In the genomic region with DNA sequence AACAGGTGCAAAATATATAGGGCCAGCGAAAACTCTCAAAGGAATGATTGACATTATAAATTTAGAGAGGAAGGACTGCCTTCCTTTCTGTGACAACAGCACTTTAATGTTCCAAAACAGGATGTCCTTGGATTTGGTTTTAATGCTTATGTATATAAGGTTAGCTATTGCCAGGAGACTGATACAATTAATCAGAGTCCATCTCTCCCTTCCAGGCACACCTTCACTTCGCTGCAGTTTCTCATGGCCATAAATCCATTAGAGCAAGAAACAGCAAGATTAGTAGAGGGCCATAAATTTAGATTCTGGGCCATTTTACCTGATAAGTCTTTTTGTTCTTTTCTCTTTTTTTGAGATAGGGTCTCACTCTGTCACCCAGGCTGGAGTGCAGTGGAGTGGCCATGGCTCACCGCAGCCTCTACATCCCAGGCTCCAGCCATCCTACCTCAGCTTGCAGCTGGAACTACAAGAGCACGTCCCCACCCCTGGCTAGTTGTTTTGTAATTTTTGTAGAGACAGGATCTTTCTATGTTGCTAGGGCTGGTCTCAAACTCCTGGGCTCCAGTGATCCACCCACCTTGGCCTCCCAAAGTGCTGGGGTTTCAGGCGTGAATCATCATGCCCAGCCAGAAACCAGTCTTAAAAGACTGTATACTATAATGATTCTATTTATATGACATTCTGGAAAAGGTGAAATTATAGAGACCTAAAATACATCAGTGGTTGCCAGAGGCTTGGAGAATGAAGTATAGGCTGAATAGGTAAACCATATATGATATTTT, we compare ENCODE assay signal across 16 cellular contexts. TPM values are rescaled to one million over a fixed set of nuclear protein-coding genes. Genes with fewer than 3 reads are reported as not detected.
DNase-seq lines count a peak whose midpoint lies in the region; ATAC-seq and TF ChIP-seq lines count a peak whose summit lies in the region.
"Had no signal": no experiment of that assay in that cellular context is flagged by ENCODE, and none has a peak within 500 bp of the region (broad histone marks: within the 10 kb centered on the region; RNA-seq: fewer than 3 reads in every experiment).

No MANE protein-coding gene starts in this region.

- no peaks in the 10 kb centered on the region for H3K36me3 Mint-ChIP-seq in T-helper 17 cell (ENCODE audit: low read depth)
- no peaks in the 10 kb centered on the region for H3K36me3 Mint-ChIP-seq in CD8-positive, alpha-beta T cell
- no peaks in the 10 kb centered on the region for H3K36me3 Mint-ChIP-seq in glutamatergic neuron (ENCODE audit: unreplicated experiment)

- no peaks in the 10 kb centered on the region for H3K36me3 ChIP-seq in CD8-positive, alpha-beta T cell (ENCODE audit: insufficient read depth, low read length)
- H3K36me3 ChIP-seq: upper lobe of left lung had no signal

- H3K4me3 ChIP-seq in CD8-positive, alpha-beta T cell (ENCODE audit: low read depth, low read length) = no peak overlapping the region
- H3K4me3 ChIP-seq: upper lobe of left lung had no signal

- no peaks in the 10 kb centered on the region for H3K4me1 ChIP-seq in CD8-positive, alpha-beta T cell (ENCODE audit: insufficient read depth, low read length)
- H3K4me1 ChIP-seq: upper lobe of left lung had no signal

- no peaks in the 10 kb centered on the region for H3K27me3 ChIP-seq in CD8-positive, alpha-beta T cell (ENCODE audit: insufficient read depth, low read length)
- H3K27me3 ChIP-seq: upper lobe of left lung had no signal

- POLR2A ChIA-PET in CD8-positive, alpha-beta T cell (lab: Charles Lee) = no interaction called here

- no peaks in the 10 kb centered on the region for H3K27me3 Mint-ChIP-seq in T-helper 17 cell
- no peaks in the 10 kb centered on the region for H3K27me3 Mint-ChIP-seq in CD8-positive, alpha-beta T cell (ENCODE audit: low read depth)
- peaks cover 3% of the 10 kb centered on the region for H3K27me3 Mint-ChIP-seq in glutamatergic neuron (ENCODE audit: unreplicated experiment)

- H3K9me3 ChIP-seq in T-helper 17 cell (ENCODE audit: control insufficient read depth, low read length, poor library complexity, severe bottlenecking) = no peaks in the 10 kb centered on the region
- no peaks in the 10 kb centered on the region for H3K9me3 ChIP-seq in CD8-positive, alpha-beta T cell (ENCODE audit: low read length)
- H3K9me3 ChIP-seq: upper lobe of left lung had no signal

- CTCF ChIA-PET in CD8-positive, alpha-beta T cell (lab: Charles Lee) = interaction anchor here (1.2 to 1.5 kb wide), 2 partner anchors 24 to 58 kb away, joined by 3 read pairs; no protein-coding TSS in a partner anchor

- H3K9me3 Mint-ChIP-seq in CD8-positive, alpha-beta T cell = peaks cover 3% of the 10 kb centered on the region
- no peaks in the 10 kb centered on the region for H3K9me3 Mint-ChIP-seq in glutamatergic neuron (ENCODE audit: unreplicated experiment)

- no peak overlapping the region for H3K27ac ChIP-seq in CD8-positive, alpha-beta T cell (ENCODE audit: low read depth, low read length)

- H3K4me3 Mint-ChIP-seq in T-helper 17 cell (no peak overlapping the region), glutamatergic neuron (ENCODE audit: unreplicated experiment) (no peak overlapping the region)
- H3K4me3 Mint-ChIP-seq in CD8-positive, alpha-beta T cell = no peak overlapping the region
- H3K4me3 Mint-ChIP-seq: nephron had no signal

- H3K27ac Mint-ChIP-seq in T-helper 17 cell (peak overlapping the region; percentile 64), glutamatergic neuron (ENCODE audit: unreplicated experiment) (no peak overlapping the region)
- H3K27ac Mint-ChIP-seq in CD8-positive, alpha-beta T cell = no peak overlapping the region
- H3K27ac Mint-ChIP-seq: activated T-helper 2 cell treated with anti-CD3 and anti-CD28 coated beads, Interferon-gamma antibody, Interleukin-2, Interleukin-4, amounts not matched to agents 10 μg/mL and 5 μg/mL and 100 μg/mL, durations not matched to agents 14 hours and 24 hours and 36 hours; nephron had no signal

- no peak for TF ChIP-seq CTCF in CD8-positive, alpha-beta T cell (IDR thresholded peaks at IDR 0.05)
- no peak for TF ChIP-seq CTCF in glutamatergic neuron (IDR thresholded peaks at IDR 0.05; ENCODE audit: partially characterized antibody, unreplicated experiment)

- DNase-seq in stimulated activated CD4-positive, alpha-beta T cell treated with anti-CD3 and anti-CD28 coated beads, Interleukin-1b, Interleukin-23, amount 100 ng/mL, for 48 hours = peak; percentile 15
- no peak for DNase-seq in stimulated activated CD4-positive, alpha-beta T cell treated with anti-CD3 and anti-CD28 coated beads, Interleukin-4, amount 100 ng/mL, for 24 hours
- DNase-seq in T-helper 17 cell (no peak), left colon (peak in 1 of 2 donors; percentile 35), glutamatergic neuron (no peak)
- no peak for DNase-seq in CD8-positive, alpha-beta T cell
- DNase-seq: AML-193; left ventricle myocardium superior; NCI-H2171; stimulated activated CD4-positive, alpha-beta T cell treated with anti-CD3 and anti-CD28 coated beads, Interleukin-4, amount 100 ng/mL, for 1 hour; T-helper 2 cell; upper lobe of left lung had no signal

- no peak for ATAC-seq in T-helper 17 cell
- peak; percentile 84 for ATAC-seq in left colon
- ATAC-seq in GM21723 (IDR thresholded peaks at IDR 0.05; ENCODE audit: unreplicated experiment) = no peak
- ATAC-seq in CD8-positive, alpha-beta T cell = no peak
- ATAC-seq in HG03108 (IDR thresholded peaks at IDR 0.05; ENCODE audit: unreplicated experiment) = no peak

- H3K4me1 Mint-ChIP-seq in T-helper 17 cell (peaks cover 4% of the 10 kb centered on the region), glutamatergic neuron (ENCODE audit: low read depth, unreplicated experiment) (no peaks in the 10 kb centered on the region)
- peaks cover 5% of the 10 kb centered on the region for H3K4me1 Mint-ChIP-seq in CD8-positive, alpha-beta T cell (ENCODE audit: low read depth)

- intact Hi-C loops in left colon (cut with DNase I, micrococcal nuclease) = no loop called here
- intact Hi-C loops in CD8-positive, alpha-beta T cell (cut with DNase I, micrococcal nuclease) = no loop called here

RNA-seq across cellular contexts. Expression of a gene that starts 15.7 kb away (rescaled TPM):
- total RNA-seq in T-helper 17 cell = 100 to 1,000 TPM; 218 to 221 TPM
- total RNA-seq in left colon = 100 to 1,000 TPM; 416 to 595 TPM
- 100 to 1,000 TPM; 208 to 218 TPM for total RNA-seq in CD8-positive, alpha-beta T cell
- 35.8 TPM for total RNA-seq in glutamatergic neuron (ENCODE audit: unreplicated experiment)
